Comparison of ENCODE assay signal across 8 cellular contexts in the genomic region with DNA sequence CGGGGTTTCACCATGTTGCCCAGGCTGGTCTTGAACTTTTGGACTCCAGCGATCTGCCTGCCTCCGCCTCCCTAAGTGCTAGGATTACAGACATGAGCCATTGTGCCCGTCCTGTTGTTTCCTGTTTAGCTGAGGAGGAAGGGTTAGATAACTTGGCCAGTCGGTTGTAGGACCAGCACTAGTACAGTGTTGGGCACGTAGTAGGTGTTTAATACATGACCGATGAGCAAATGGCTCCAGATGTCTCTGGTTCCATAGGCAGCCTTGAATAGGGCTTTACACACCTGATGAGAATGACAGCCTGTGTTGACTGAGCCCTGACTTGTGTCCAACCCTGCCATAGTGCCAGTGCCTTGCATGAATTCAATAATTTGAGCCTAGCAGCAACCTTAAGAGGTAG. TPM values are rescaled to one million over a fixed set of nuclear protein-coding genes. Genes with fewer than 3 reads are reported as not detected.
DNase-seq lines count a peak whose midpoint lies in the region; ATAC-seq and TF ChIP-seq lines count a peak whose summit lies in the region.

No MANE protein-coding gene starts in this region.

- H3K9me3 Mint-ChIP-seq in activated T-cell treated with anti-CD3 and anti-CD28 coated beads, Interleukin-2, amount 50 U/mL, for 4 hours = no peaks in the 10 kb centered on the region
- H3K9me3 Mint-ChIP-seq in activated B cell treated with CpG ODN at 0.5 μM for 24 hours = no peaks in the 10 kb centered on the region
- H3K9me3 Mint-ChIP-seq in stimulated activated naive CD8-positive, alpha-beta T cell treated with anti-CD3 and anti-CD28 coated beads, Interleukin-15, amount 100 ng/mL, for 72 hours = no peaks in the 10 kb centered on the region

- POLR2A ChIA-PET in activated B cell treated with CpG ODN at 0.5 μM for 24 hours (lab: Charles Lee) = interaction anchor here (1.0 to 2.3 kb wide), 3 partner anchors 12 to 68 kb away, joined by 7 to 17 read pairs (median 8); a partner anchor contains a TSS

- CTCF ChIA-PET in activated B cell treated with CpG ODN at 0.5 μM for 24 hours (lab: Charles Lee) = no interaction called here

- no peak for DNase-seq in activated T-cell treated with anti-CD3 and anti-CD28 coated beads, Interleukin-2, amount 50 U/mL, for 4 hours
- DNase-seq in activated T-cell treated with anti-CD3 and anti-CD28 coated beads, Interleukin-2, amount 50 U/mL, for 1 hour = no peak
- DNase-seq in activated B cell treated with CpG ODN at 0.5 μM for 24 hours = no peak
- no peak for DNase-seq in fibroblast of pulmonary artery (ENCODE audit: low read depth)
- no peak for DNase-seq in stimulated activated naive CD8-positive, alpha-beta T cell treated with anti-CD3 and anti-CD28 coated beads, Interleukin-15, amount 100 ng/mL, for 72 hours
- no peak for DNase-seq in NCI-H345 (lab: John Stamatoyannopoulos, UW)
- no peak for DNase-seq in ecto neural progenitor cell (ENCODE audit: low spot score)

- H3K4me3 ChIP-seq in fibroblast of pulmonary artery (replicated peaks; ENCODE audit: low read depth, low read length) = peak overlapping the region; percentile 61

- H3K4me3 Mint-ChIP-seq in activated T-cell treated with anti-CD3 and anti-CD28 coated beads, Interleukin-2, amount 50 U/mL, for 4 hours = peak overlapping the region; percentile 37
- peak overlapping the region; percentile 91 for H3K4me3 Mint-ChIP-seq in activated B cell treated with CpG ODN at 0.5 μM for 24 hours
- peak overlapping the region; percentile 45 to 83 for H3K4me3 Mint-ChIP-seq in stimulated activated naive CD8-positive, alpha-beta T cell treated with anti-CD3 and anti-CD28 coated beads, Interleukin-15, amount 100 ng/mL, for 72 hours

- H3K4me1 Mint-ChIP-seq in activated T-cell treated with anti-CD3 and anti-CD28 coated beads, Interleukin-2, amount 50 U/mL, for 4 hours (ENCODE audit: low read depth) = peaks cover 52% of the 10 kb centered on the region
- peaks cover 55% of the 10 kb centered on the region for H3K4me1 Mint-ChIP-seq in activated B cell treated with CpG ODN at 0.5 μM for 24 hours
- peaks cover 59% of the 10 kb centered on the region for H3K4me1 Mint-ChIP-seq in stimulated activated naive CD8-positive, alpha-beta T cell treated with anti-CD3 and anti-CD28 coated beads, Interleukin-15, amount 100 ng/mL, for 72 hours

- intact Hi-C loops in activated B cell treated with CpG ODN at 0.5 μM for 24 hours (cut with micrococcal nuclease) = no loop called here

- peaks cover 9% of the 10 kb centered on the region for H3K36me3 Mint-ChIP-seq in activated T-cell treated with anti-CD3 and anti-CD28 coated beads, Interleukin-2, amount 50 U/mL, for 4 hours (ENCODE audit: insufficient read depth)
- peaks cover 24% of the 10 kb centered on the region for H3K36me3 Mint-ChIP-seq in activated B cell treated with CpG ODN at 0.5 μM for 24 hours (ENCODE audit: low read depth)

- H3K27me3 Mint-ChIP-seq in activated T-cell treated with anti-CD3 and anti-CD28 coated beads, Interleukin-2, amount 50 U/mL, for 4 hours (ENCODE audit: low read depth) = no peaks in the 10 kb centered on the region
- no peaks in the 10 kb centered on the region for H3K27me3 Mint-ChIP-seq in activated B cell treated with CpG ODN at 0.5 μM for 24 hours
- H3K27me3 Mint-ChIP-seq in stimulated activated naive CD8-positive, alpha-beta T cell treated with anti-CD3 and anti-CD28 coated beads, Interleukin-15, amount 100 ng/mL, for 72 hours = no peaks in the 10 kb centered on the region

- no peak for ATAC-seq in activated T-cell treated with anti-CD3 and anti-CD28 coated beads, Interleukin-2, amount 50 U/mL, for 4 hours
- ATAC-seq in activated B cell treated with CpG ODN at 0.5 μM for 24 hours (ENCODE audit: low read depth) (no peak), GM21381 (IDR thresholded peaks at IDR 0.05; ENCODE audit: unreplicated experiment) (no peak)
- no peak for ATAC-seq in stimulated activated naive CD8-positive, alpha-beta T cell treated with anti-CD3 and anti-CD28 coated beads, Interleukin-15, amount 100 ng/mL, for 72 hours

- TF ChIP-seq CTCF in activated B cell treated with CpG ODN at 0.5 μM for 24 hours (IDR thresholded peaks at IDR 0.05) (no peak), fibroblast of pulmonary artery (IDR thresholded peaks at IDR 0.05; ENCODE audit: low read length, missing control alignments) (no peak)

- peak overlapping the region; percentile 4 for H3K27ac Mint-ChIP-seq in activated B cell treated with CpG ODN at 0.5 μM for 24 hours
- no peak overlapping the region for H3K27ac Mint-ChIP-seq in stimulated activated naive CD8-positive, alpha-beta T cell treated with anti-CD3 and anti-CD28 coated beads, Interleukin-15, amount 100 ng/mL, for 72 hours

RNA-seq across cellular contexts. Expression of a gene that starts 1.8 kb away (rescaled TPM):
- total RNA-seq in activated T-cell treated with anti-CD3 and anti-CD28 coated beads, Interleukin-2, amount 50 U/mL, for 4 hours = 10 to 100 TPM; 76.6 to 79.1 (median 78.1) TPM
- 157 and 163 TPM in 2 replicates for total RNA-seq in activated B cell treated with CpG ODN at 0.5 μM for 24 hours

RNA-seq across cellular contexts. Expression of a gene that starts 15.1 kb away (rescaled TPM):
- 10 to 100 TPM; 27.5 to 39.3 (median 33.8) TPM for total RNA-seq in activated T-cell treated with anti-CD3 and anti-CD28 coated beads, Interleukin-2, amount 50 U/mL, for 4 hours
- total RNA-seq in activated B cell treated with CpG ODN at 0.5 μM for 24 hours = 56.9 and 58.3 TPM in 2 replicates

RNA-seq across cellular contexts. Expression of a gene that starts 30.3 kb away (rescaled TPM):
- 100 to 1,000 TPM in 2 of 3 donors, 10 to 100 TPM in 1; 98.6 to 122 (median 106) TPM for total RNA-seq in activated T-cell treated with anti-CD3 and anti-CD28 coated beads, Interleukin-2, amount 50 U/mL, for 4 hours
- total RNA-seq in activated B cell treated with CpG ODN at 0.5 μM for 24 hours = 21.9 and 25.1 TPM in 2 replicates

RNA-seq across cellular contexts. Expression of a gene that starts 41.9 kb away (rescaled TPM):
- 10 to 100 TPM; 34.1 to 37.7 (median 35.2) TPM for total RNA-seq in activated T-cell treated with anti-CD3 and anti-CD28 coated beads, Interleukin-2, amount 50 U/mL, for 4 hours
- 39.4 and 43.0 TPM in 2 replicates for total RNA-seq in activated B cell treated with CpG ODN at 0.5 μM for 24 hours

Comparison
In these comparisons a context has a peak if more than half of its experiments do, and no peak if none do; other contexts are left out.
1. H3K4me3 Mint-ChIP-seq: peak in every context shown above with its lines; median percentile 91 in activated B cell treated with CpG ODN at 0.5 μM for 24 hours; 64 in stimulated activated naive CD8-positive, alpha-beta T cell treated with anti-CD3 and anti-CD28 coated beads, Interleukin-15, amount 100 ng/mL, for 72 hours; 37 in activated T-cell treated with anti-CD3 and anti-CD28 coated beads, Interleukin-2, amount 50 U/mL, for 4 hours.